2 cellular contexts compared by ENCODE assay signal in genomic region chrX:31117195-31117594, GRCh38.
TF ChIP-seq lines count a peak whose summit lies in the region.

No MANE protein-coding gene starts in this region.

TF ChIP-seq in IMR-90, 13 proteins besides CTCF, POLR2A, EP300 and RAD21 (continued from another document):
- no peak for TF ChIP-seq RFX5 (IDR thresholded peaks at IDR 0.05; ENCODE audit: low read depth, low read length)
- TF ChIP-seq RCOR1 (IDR thresholded peaks at IDR 0.05; ENCODE audit: insufficient replicate concordance, low read length): no peak
TF ChIP-seq in IMR-90: peak in this region for 0.

TF ChIP-seq in GM23338, 12 proteins besides CTCF, POLR2A, EP300 and RAD21 (continued from another document):
- TF ChIP-seq JUNB (IDR thresholded peaks at IDR 0.05; ENCODE audit: unreplicated experiment) (no peak), EZH2phosphoT487 (IDR thresholded peaks at IDR 0.05; ENCODE audit: unreplicated experiment) (no peak), ZNF114 (CRISPR knock-in tag; IDR thresholded peaks at IDR 0.05) (no peak), ZNF331 (CRISPR knock-in tag; IDR thresholded peaks at IDR 0.05; ENCODE audit: low read depth) (no peak), CREB1 (CRISPR knock-in tag; IDR thresholded peaks at IDR 0.05; ENCODE audit: low read depth) (no peak), ETS1 (IDR thresholded peaks at IDR 0.05) (no peak)
- TF ChIP-seq, protein P1, sequence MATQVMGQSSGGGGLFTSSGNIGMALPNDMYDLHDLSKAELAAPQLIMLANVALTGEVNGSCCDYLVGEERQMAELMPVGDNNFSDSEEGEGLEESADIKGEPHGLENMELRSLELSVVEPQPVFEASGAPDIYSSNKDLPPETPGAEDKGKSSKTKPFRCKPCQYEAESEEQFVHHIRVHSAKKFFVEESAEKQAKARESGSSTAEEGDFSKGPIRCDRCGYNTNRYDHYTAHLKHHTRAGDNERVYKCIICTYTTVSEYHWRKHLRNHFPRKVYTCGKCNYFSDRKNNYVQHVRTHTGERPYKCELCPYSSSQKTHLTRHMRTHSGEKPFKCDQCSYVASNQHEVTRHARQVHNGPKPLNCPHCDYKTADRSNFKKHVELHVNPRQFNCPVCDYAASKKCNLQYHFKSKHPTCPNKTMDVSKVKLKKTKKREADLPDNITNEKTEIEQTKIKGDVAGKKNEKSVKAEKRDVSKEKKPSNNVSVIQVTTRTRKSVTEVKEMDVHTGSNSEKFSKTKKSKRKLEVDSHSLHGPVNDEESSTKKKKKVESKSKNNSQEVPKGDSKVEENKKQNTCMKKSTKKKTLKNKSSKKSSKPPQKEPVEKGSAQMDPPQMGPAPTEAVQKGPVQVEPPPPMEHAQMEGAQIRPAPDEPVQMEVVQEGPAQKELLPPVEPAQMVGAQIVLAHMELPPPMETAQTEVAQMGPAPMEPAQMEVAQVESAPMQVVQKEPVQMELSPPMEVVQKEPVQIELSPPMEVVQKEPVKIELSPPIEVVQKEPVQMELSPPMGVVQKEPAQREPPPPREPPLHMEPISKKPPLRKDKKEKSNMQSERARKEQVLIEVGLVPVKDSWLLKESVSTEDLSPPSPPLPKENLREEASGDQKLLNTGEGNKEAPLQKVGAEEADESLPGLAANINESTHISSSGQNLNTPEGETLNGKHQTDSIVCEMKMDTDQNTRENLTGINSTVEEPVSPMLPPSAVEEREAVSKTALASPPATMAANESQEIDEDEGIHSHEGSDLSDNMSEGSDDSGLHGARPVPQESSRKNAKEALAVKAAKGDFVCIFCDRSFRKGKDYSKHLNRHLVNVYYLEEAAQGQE (IDR thresholded peaks at IDR 0.05; ENCODE audit: unreplicated experiment): no peak
